ENCODE assay signal across 8 cellular contexts in genomic region chr20:8373579-8373978, GRCh38.
"Had no signal": no experiment of that assay in that cellular context is flagged by ENCODE, and none has a peak within 500 bp of the region (broad histone marks: within the 10 kb centered on the region; RNA-seq: fewer than 3 reads in every experiment).

No MANE protein-coding gene starts in this region.

- ATAC-seq: GM12878 had no signal

- H3K4me3 ChIP-seq: GM12878 had no signal

- DNase-seq: GDM1, GF-D8 had no signal

- FAIRE-seq: G401.6, GM12878, GM12891, GM12892, GM18507, GM19239 had no signal
